In genomic region chr3:64520334-64520733, GRCh38 we compare ENCODE assay signal across 24 cellular contexts.
"Had no signal": no experiment of that assay in that cellular context is flagged by ENCODE, and none has a peak within 500 bp of the region (broad histone marks: within the 10 kb centered on the region; RNA-seq: fewer than 3 reads in every experiment).

No MANE protein-coding gene starts in this region.

- H3K27ac ChIP-seq: breast epithelium, epithelial cell of prostate, esophagus squamous epithelium, gastrocnemius medialis, prostate gland, stomach, tibial artery, upper lobe of right lung had no signal

- H3K4me1 ChIP-seq: breast epithelium, gastrocnemius medialis, prostate gland, stomach, tibial artery, upper lobe of right lung had no signal

- H3K4me3 ChIP-seq: breast epithelium, esophagus squamous epithelium, prostate gland, stomach, tibial artery, upper lobe of right lung had no signal

- H3K36me3 ChIP-seq: breast epithelium, prostate gland had no signal

- DNase-seq: activated CD4-positive, alpha-beta T cell treated with anti-CD3 and anti-CD28 coated beads for 36 hours; activated CD4-positive, CD25-positive, alpha-beta regulatory T cell; activated CD8-positive, alpha-beta memory T cell treated with anti-CD3 and anti-CD28 coated beads, Interleukin-2, amount 10 ng/mL, durations not matched to agents 7 days and 5 days; activated CD8-positive, alpha-beta T cell treated with anti-CD3 and anti-CD28 coated beads, Interleukin-2, amount 10 ng/mL, durations not matched to agents 7 days and 5 days; activated naive CD8-positive, alpha-beta T cell treated with anti-CD3 and anti-CD28 coated beads, Interleukin-2, amount 50 U/mL, for 24 hours; activated T-cell treated with anti-CD3 and anti-CD28 coated beads, Interleukin-2, amount 50 U/mL, for 48 hours; dermis blood vessel endothelial cell; effector CD8-positive, alpha-beta T cell; esophagus squamous epithelium; gastrocnemius medialis; glutamatergic neuron; left ventricle myocardium superior; mammary epithelial cell; stimulated activated CD4-positive, alpha-beta T cell treated with anti-CD3 and anti-CD28 coated beads, Interleukin-15, amount 100 ng/mL, for 24 hours; stimulated activated CD4-positive, alpha-beta T cell treated with anti-CD3 and anti-CD28 coated beads, Interleukin-2, amount 100 ng/mL, for 24 hours; stimulated activated naive B cell treated with anti-CD40 and anti-IgM and Interleukin-4, amounts not matched to agents 10 μg/mL and 1 μg/mL and 100 μg/mL, for 72 hours; stomach; tibial artery; upper lobe of right lung had no signal

- H3K9me3 ChIP-seq: esophagus squamous epithelium, gastrocnemius medialis, prostate gland, stomach, tibial artery, upper lobe of right lung had no signal

- FAIRE-seq: colon, islet of Langerhans had no signal

- ATAC-seq: activated CD4-positive, alpha-beta T cell treated with anti-CD3 and anti-CD28 coated beads for 36 hours; activated CD8-positive, alpha-beta memory T cell treated with anti-CD3 and anti-CD28 coated beads, Interleukin-2, amount 10 ng/mL, durations not matched to agents 7 days and 5 days; activated CD8-positive, alpha-beta T cell treated with anti-CD3 and anti-CD28 coated beads, Interleukin-2, amount 10 ng/mL, durations not matched to agents 7 days and 5 days; activated naive CD8-positive, alpha-beta T cell treated with anti-CD3 and anti-CD28 coated beads, Interleukin-2, amount 50 U/mL, for 24 hours; gastrocnemius medialis; left ventricle myocardium superior; stimulated activated naive B cell treated with anti-CD40 and anti-IgM and Interleukin-4, amounts not matched to agents 10 μg/mL and 1 μg/mL and 100 μg/mL, for 72 hours; upper lobe of right lung had no signal

- H3K27me3 ChIP-seq: breast epithelium, esophagus squamous epithelium, gastrocnemius medialis, stomach, tibial artery, upper lobe of right lung had no signal
